In genomic region chr2:189751080-189751658, GRCh38 we compare ENCODE assay signal across 1 cellular context.
TF ChIP-seq lines count a peak whose summit lies in the region.

No MANE protein-coding gene starts in this region.

TF ChIP-seq in K562, 482 proteins besides CTCF, POLR2A, EP300 and RAD21 (continued from another document):
- TF ChIP-seq OTX1 (CRISPR knock-in tag; IDR thresholded peaks at IDR 0.05): no peak
- TF ChIP-seq C11orf30 (IDR thresholded peaks at IDR 0.05; ENCODE audit: low read depth): peak; percentile 37; the same call in 1 of the 2 replicates
- TF ChIP-seq, protein P1, sequence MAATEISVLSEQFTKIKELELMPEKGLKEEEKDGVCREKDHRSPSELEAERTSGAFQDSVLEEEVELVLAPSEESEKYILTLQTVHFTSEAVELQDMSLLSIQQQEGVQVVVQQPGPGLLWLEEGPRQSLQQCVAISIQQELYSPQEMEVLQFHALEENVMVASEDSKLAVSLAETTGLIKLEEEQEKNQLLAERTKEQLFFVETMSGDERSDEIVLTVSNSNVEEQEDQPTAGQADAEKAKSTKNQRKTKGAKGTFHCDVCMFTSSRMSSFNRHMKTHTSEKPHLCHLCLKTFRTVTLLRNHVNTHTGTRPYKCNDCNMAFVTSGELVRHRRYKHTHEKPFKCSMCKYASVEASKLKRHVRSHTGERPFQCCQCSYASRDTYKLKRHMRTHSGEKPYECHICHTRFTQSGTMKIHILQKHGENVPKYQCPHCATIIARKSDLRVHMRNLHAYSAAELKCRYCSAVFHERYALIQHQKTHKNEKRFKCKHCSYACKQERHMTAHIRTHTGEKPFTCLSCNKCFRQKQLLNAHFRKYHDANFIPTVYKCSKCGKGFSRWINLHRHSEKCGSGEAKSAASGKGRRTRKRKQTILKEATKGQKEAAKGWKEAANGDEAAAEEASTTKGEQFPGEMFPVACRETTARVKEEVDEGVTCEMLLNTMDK (IDR thresholded peaks at IDR 0.05; ENCODE audit: borderline replicate concordance, insufficient read depth, low read depth, low read length, poor library complexity, severe bottlenecking): peak; percentile 41
- TF ChIP-seq GATAD2A (IDR thresholded peaks at IDR 0.05): no peak
- TF ChIP-seq MAFG (tag; conservative IDR thresholded peaks at IDR 0.05): 0 out of 2 replicates have a peak, but pooled peaks have one; percentile 11
- 0 out of 2 replicates have a peak, but pooled peaks have one; percentile 33 for TF ChIP-seq SMC3 (conservative IDR thresholded peaks at IDR 0.05; ENCODE audit: insufficient read depth, low read depth, low read length)
TF ChIP-seq in K562: peak in this region for 5.
